In the genomic region with DNA sequence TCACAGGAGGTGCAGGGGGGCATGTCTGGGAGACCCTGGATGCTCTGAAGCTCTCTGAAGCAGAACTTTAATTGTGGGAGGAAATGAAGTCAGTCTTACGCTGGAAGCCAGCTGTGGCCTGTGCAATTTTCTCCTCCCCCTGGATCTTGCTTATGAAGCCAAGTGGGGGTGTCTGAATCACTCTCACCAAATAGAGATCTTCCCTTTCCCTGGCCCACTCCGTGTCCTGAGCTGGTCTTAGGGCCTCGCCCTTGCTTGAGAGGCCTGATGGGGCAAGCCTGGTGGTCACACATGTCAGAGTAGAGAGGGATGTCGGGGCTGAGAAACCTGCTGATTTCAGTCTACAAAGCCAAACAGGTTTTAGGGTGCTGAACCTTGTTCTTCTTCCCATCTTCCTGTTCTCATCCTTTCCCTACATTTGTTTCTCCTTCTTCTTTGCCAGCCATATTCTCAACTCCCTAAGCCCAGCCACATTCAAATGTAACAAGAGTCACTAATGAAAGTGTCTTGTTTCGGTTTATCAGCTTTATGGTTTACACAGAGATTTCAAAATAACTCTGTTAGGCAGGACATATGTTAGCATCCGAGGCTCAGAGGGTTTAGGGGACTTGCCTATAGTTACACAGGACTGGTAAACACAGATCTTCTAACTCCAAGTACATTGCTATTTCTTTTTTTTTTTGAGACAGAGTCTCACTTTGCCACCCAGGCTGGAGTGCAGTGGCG, we compare ENCODE assay signal across 13 cellular contexts.
A peak's percentile ranks its signal among the peaks of the same experiment; 100 is the strongest.
DNase-seq lines count a peak whose midpoint lies in the region; ATAC-seq, FAIRE-seq and TF ChIP-seq lines count a peak whose summit lies in the region.
"Had no signal": no experiment of that assay in that cellular context is flagged by ENCODE, and none has a peak within 500 bp of the region (broad histone marks: within the 10 kb centered on the region; RNA-seq: fewer than 3 reads in every experiment).

No MANE protein-coding gene starts in this region.

- no peaks in the 10 kb centered on the region for H3K9me3 ChIP-seq in pancreas
- H3K9me3 ChIP-seq: adrenal gland, upper lobe of left lung had no signal

- DNase-seq in AG08395 (ENCODE audit: low spot score) (peak; percentile 69), NB4 (ENCODE audit: low read depth) (peak; percentile 31), fibroblast of pulmonary artery (ENCODE audit: low read depth) (peak; percentile 74), pancreas (no peak), LoVo (ENCODE audit: low spot score) (no peak), activated gamma-delta T cell (lab: John Stamatoyannopoulos, UW) (no peak), NCI-H1092 (lab: John Stamatoyannopoulos, UW) (no peak)
- DNase-seq in activated naive CD4-positive, alpha-beta T cell treated with anti-CD3 and anti-CD28 coated beads, Interleukin-2, amount 50 U/mL, for 16 hours = no peak
- DNase-seq: activated CD8-positive, alpha-beta T cell treated with anti-CD3 and anti-CD28 coated beads for 36 hours; naive B cell; stimulated activated CD4-positive, alpha-beta T cell treated with anti-CD3 and anti-CD28 coated beads, Interleukin-2, amount 100 ng/mL, for 24 hours; upper lobe of left lung had no signal

- H3K36me3 ChIP-seq in pancreas = no peaks in the 10 kb centered on the region
- H3K36me3 ChIP-seq: adrenal gland, upper lobe of left lung had no signal

- H3K27me3 ChIP-seq in pancreas = peaks cover 0 to 4% (median 0%) of the 10 kb centered on the region in 4 donors
- H3K27me3 ChIP-seq: adrenal gland had no signal

- no peak for FAIRE-seq in pancreas (lab: Jason Lieb, UNC)

- peak in 3 of 4 donors; percentile 32 to 62 (median 39) for ATAC-seq in pancreas
- ATAC-seq: activated CD8-positive, alpha-beta T cell treated with anti-CD3 and anti-CD28 coated beads for 36 hours had no signal

- intact Hi-C loops in pancreas (cut with DNase I) = no loop called here

- H3K4me1 ChIP-seq in pancreas = no peaks in the 10 kb centered on the region

- WGBS in pancreas, 2 donors = 69 to 72% methylated on average over 7 of the region's 7 CpGs

- H3K27ac ChIP-seq in pancreas = peak overlapping the region in 1 of 4 donors; percentile 1

- H3K4me3 ChIP-seq in NB4 (ENCODE audit: low read depth, low read length) (no peak overlapping the region), fibroblast of pulmonary artery (replicated peaks; ENCODE audit: low read depth, low read length) (no peak overlapping the region), pancreas (no peak overlapping the region)
- H3K4me3 ChIP-seq: adrenal gland, upper lobe of left lung had no signal

- no peak for TF ChIP-seq CTCF in NB4 (IDR thresholded peaks at IDR 0.05; ENCODE audit: low read depth, low read length)
- no peak for TF ChIP-seq CTCF in fibroblast of pulmonary artery (IDR thresholded peaks at IDR 0.05; ENCODE audit: low read length, missing control alignments)
- no peak for TF ChIP-seq CTCF in pancreas (IDR thresholded peaks at IDR 0.05)

- TF ChIP-seq POLR2A in NB4 (IDR thresholded peaks at IDR 0.05; ENCODE audit: extremely low read depth, insufficient read length) = no peak

Comparison
In these comparisons a context has a peak if more than half of its experiments do, and no peak if none do; other contexts are left out.
1. DNase-seq: peak in AG08395 (single experiment), NB4 (single experiment) and fibroblast of pulmonary artery (single experiment); none in pancreas (0 of 6), activated naive CD4-positive, alpha-beta T cell treated with anti-CD3 and anti-CD28 coated beads, Interleukin-2, amount 50 U/mL, for 16 hours (single experiment), LoVo (single experiment), activated gamma-delta T cell (single experiment) and NCI-H1092 (single experiment).